ENCODE assay signal across 19 cellular contexts in genomic region chr3:49030331-49030730, GRCh38. TPM values are rescaled to one million over a fixed set of nuclear protein-coding genes. Genes with fewer than 3 reads are reported as not detected.
DNase-seq lines count a peak whose midpoint lies in the region; ATAC-seq and TF ChIP-seq lines count a peak whose summit lies in the region.
"Had no signal": no experiment of that assay in that cellular context is flagged by ENCODE, and none has a peak within 500 bp of the region (broad histone marks: within the 10 kb centered on the region; RNA-seq: fewer than 3 reads in every experiment).

No MANE protein-coding gene starts in this region.

- peaks cover 29% of the 10 kb centered on the region for H3F3A ChIP-seq in smooth muscle cell (ENCODE audit: low read depth)

- no peaks in the 10 kb centered on the region for H3K27me3 Mint-ChIP-seq in activated naive CD8-positive, alpha-beta T cell treated with anti-CD3 and anti-CD28 coated beads, Interleukin-2, amount 50 U/mL, for 24 hours
- no peaks in the 10 kb centered on the region for H3K27me3 Mint-ChIP-seq in activated naive CD8-positive, alpha-beta T cell treated with anti-CD3 and anti-CD28 coated beads for 36 hours
- no peaks in the 10 kb centered on the region for H3K27me3 Mint-ChIP-seq in effector memory CD8-positive, alpha-beta T cell
- H3K27me3 Mint-ChIP-seq: activated B cell treated with CpG ODN at 0.5 μM for 24 hours; activated naive CD8-positive, alpha-beta T cell had no signal

- TF ChIP-seq RAD21 in HCT116 (IDR thresholded peaks at IDR 0.05; ENCODE audit: low read depth), result no peak

- no peaks in the 10 kb centered on the region for H3K9me3 Mint-ChIP-seq in activated naive CD8-positive, alpha-beta T cell treated with anti-CD3 and anti-CD28 coated beads, Interleukin-2, amount 50 U/mL, for 24 hours
- H3K9me3 Mint-ChIP-seq in activated naive CD8-positive, alpha-beta T cell treated with anti-CD3 and anti-CD28 coated beads for 36 hours, result no peaks in the 10 kb centered on the region
- H3K9me3 Mint-ChIP-seq in effector memory CD8-positive, alpha-beta T cell, result no peaks in the 10 kb centered on the region
- H3K9me3 Mint-ChIP-seq: activated B cell treated with CpG ODN at 0.5 μM for 24 hours had no signal

- no peak for DNase-seq in activated naive CD8-positive, alpha-beta T cell treated with anti-CD3 and anti-CD28 coated beads, Interleukin-2, amount 50 U/mL, for 24 hours
- no peak for DNase-seq in activated naive CD8-positive, alpha-beta T cell treated with anti-CD3 and anti-CD28 coated beads for 36 hours
- DNase-seq in HCT116 (ENCODE audit: low read depth, low spot score), result no peak
- DNase-seq in effector memory CD8-positive, alpha-beta T cell, result no peak
- DNase-seq in smooth muscle cell (lab: John Stamatoyannopoulos, UW; ENCODE audit: unreplicated experiment), result no peak
- DNase-seq in midbrain (lab: John Stamatoyannopoulos, UW), result no peak
- DNase-seq: activated B cell treated with CpG ODN at 0.5 μM for 24 hours; activated CD8-positive, alpha-beta memory T cell treated with anti-CD3 and anti-CD28 coated beads, Interleukin-2, amount 50 U/mL, for 4 hours; dorsolateral prefrontal cortex; left lung; NCI-H2171; NCI-H748 treated with DMSO at 0.1 percent for 48 hours; OCI-M1; SHP77 treated with DMSO at 0.1 percent for 48 hours had no signal

- RAD21 ChIA-PET in HCT116 (lab: Charles Lee; ENCODE audit: low non-redundant PET in 1 of 2, low total read pairs in 2 of 2, uncharacterized antibody in 2 of 2, unreplicated experiment in 2 of 2), result no interaction called here

- H3K9ac ChIP-seq in HCT116 (ENCODE audit: low read length) (no peak overlapping the region), smooth muscle cell (ENCODE audit: low read depth) (no peak overlapping the region)

- H3K4me3 Mint-ChIP-seq in activated naive CD8-positive, alpha-beta T cell treated with anti-CD3 and anti-CD28 coated beads, Interleukin-2, amount 50 U/mL, for 24 hours, result no peak overlapping the region
- no peak overlapping the region for H3K4me3 Mint-ChIP-seq in activated naive CD8-positive, alpha-beta T cell treated with anti-CD3 and anti-CD28 coated beads for 36 hours
- no peak overlapping the region for H3K4me3 Mint-ChIP-seq in effector memory CD8-positive, alpha-beta T cell
- H3K4me3 Mint-ChIP-seq: activated naive CD8-positive, alpha-beta T cell had no signal

- no peaks in the 10 kb centered on the region for H3K27me3 ChIP-seq in HCT116 (ENCODE audit: insufficient read depth, low read length)
- no peaks in the 10 kb centered on the region for H3K27me3 ChIP-seq in smooth muscle cell (ENCODE audit: low read depth)
- H3K27me3 ChIP-seq: breast epithelium, dorsolateral prefrontal cortex, left lung had no signal

- H3K36me3 ChIP-seq in HCT116 (ENCODE audit: control insufficient read depth in 1 of 2, insufficient read depth in 2 of 2, low read length in 2 of 2) (peaks cover 31 to 65% of the 10 kb centered on the region in 2 experiments), smooth muscle cell (ENCODE audit: low read depth) (no peaks in the 10 kb centered on the region)

- H3K9me3 ChIP-seq in HCT116 (ENCODE audit: control insufficient read depth in 1 of 2, insufficient read depth in 1 of 2, low read depth in 1 of 2, low read length in 2 of 2) (no peaks in the 10 kb centered on the region), smooth muscle cell (replicated peaks; ENCODE audit: low read depth) (no peaks in the 10 kb centered on the region)
- H3K9me3 ChIP-seq: breast epithelium, left lung had no signal

- TF ChIP-seq CTCF in HCT116 (IDR thresholded peaks at IDR 0.05 in 2 of 3, conservative IDR thresholded peaks at IDR 0.05 in 1 of 3; ENCODE audit: borderline replicate concordance in 1 of 3, insufficient read depth in 1 of 3, low read depth in 2 of 3, low read length in 2 of 3) (no peak), smooth muscle cell (IDR thresholded peaks at IDR 0.05; ENCODE audit: borderline replicate concordance, insufficient read depth, poor library complexity, severe bottlenecking) (no peak)

- no peak overlapping the region for H3K4me3 ChIP-seq in HCT116 (replicated peaks in 1 of 2; ENCODE audit: low read depth in 1 of 2, low read length in 2 of 2)
- H3K4me3 ChIP-seq in smooth muscle cell, result no peak overlapping the region
- H3K4me3 ChIP-seq: breast epithelium, left lung had no signal

- H2AFZ ChIP-seq in HCT116 (ENCODE audit: low read depth, low read length, poor library complexity, severe bottlenecking), result no peak overlapping the region
- H2AFZ ChIP-seq in smooth muscle cell (ENCODE audit: low read depth), result no peak overlapping the region

- H3K4me2 ChIP-seq in HCT116 (ENCODE audit: low read length) (no peak overlapping the region), smooth muscle cell (no peak overlapping the region)

- ATAC-seq in activated naive CD8-positive, alpha-beta T cell treated with anti-CD3 and anti-CD28 coated beads, Interleukin-2, amount 50 U/mL, for 24 hours, result no peak
- ATAC-seq in HCT116 (no peak), HG02571 (IDR thresholded peaks at IDR 0.05; ENCODE audit: unreplicated experiment) (no peak), HG03045 (IDR thresholded peaks at IDR 0.05; ENCODE audit: unreplicated experiment) (no peak)
- ATAC-seq in effector memory CD8-positive, alpha-beta T cell (replicated peaks), result no peak
- ATAC-seq: esophagus mucosa, left lung had no signal

- no peak for TF ChIP-seq POLR2A in HCT116 (IDR thresholded peaks at IDR 0.05; ENCODE audit: borderline replicate concordance, extremely low read depth, insufficient read depth, insufficient read length)

- CTCF ChIA-PET in HCT116 (lab: Charles Lee), result no interaction called here

- H3K79me2 ChIP-seq in HCT116 (ENCODE audit: insufficient read depth, low read length), result peaks cover 39% of the 10 kb centered on the region
- peaks cover 24% of the 10 kb centered on the region for H3K79me2 ChIP-seq in smooth muscle cell (ENCODE audit: low read depth)

- intact Hi-C loops in HCT116 (cut with micrococcal nuclease), result no loop called here

- H4K20me1 ChIP-seq in HCT116 (ENCODE audit: insufficient read depth) (peaks cover 4% of the 10 kb centered on the region; the same call in 1 of the 2 replicates), smooth muscle cell (ENCODE audit: low read depth) (no peaks in the 10 kb centered on the region)

- no peaks in the 10 kb centered on the region for H3K9me2 ChIP-seq in HCT116 (ENCODE audit: insufficient read depth)

- peaks cover 3 to 26% of the 10 kb centered on the region in 2 experiments; a peak in 3 of 4 replicates for H3K4me1 ChIP-seq in HCT116 (ENCODE audit: control insufficient read depth in 1 of 2, insufficient read depth in 2 of 2, low read length in 2 of 2)
- peaks cover 10% of the 10 kb centered on the region for H3K4me1 ChIP-seq in smooth muscle cell (ENCODE audit: low read depth)

- H3K27ac Mint-ChIP-seq in activated naive CD8-positive, alpha-beta T cell treated with anti-CD3 and anti-CD28 coated beads, Interleukin-2, amount 50 U/mL, for 24 hours, result peak overlapping the region; percentile 92
- no peak overlapping the region for H3K27ac Mint-ChIP-seq in activated naive CD8-positive, alpha-beta T cell treated with anti-CD3 and anti-CD28 coated beads for 36 hours
- peak overlapping the region; percentile 71 to 85 for H3K27ac Mint-ChIP-seq in effector memory CD8-positive, alpha-beta T cell

- H3K36me3 Mint-ChIP-seq in activated naive CD8-positive, alpha-beta T cell treated with anti-CD3 and anti-CD28 coated beads, Interleukin-2, amount 50 U/mL, for 24 hours (ENCODE audit: low read depth), result peaks cover 72% of the 10 kb centered on the region
- peaks cover 44% of the 10 kb centered on the region for H3K36me3 Mint-ChIP-seq in activated naive CD8-positive, alpha-beta T cell treated with anti-CD3 and anti-CD28 coated beads for 36 hours
- peaks cover 79% of the 10 kb centered on the region for H3K36me3 Mint-ChIP-seq in effector memory CD8-positive, alpha-beta T cell (ENCODE audit: insufficient read depth)

- WGBS in smooth muscle cell (ENCODE audit: low lambda C conversion rate), result 100% methylated on average over 6 of the region's 6 CpGs

- POLR2A ChIA-PET in HCT116 (lab: Charles Lee), result interaction anchor here (2.3 kb wide), 1 partner anchor 8 kb away, joined by 7 read pairs; the partner anchor contains the start of gene NDUFAF3

- BruUV-seq in HCT116 (replicated peaks; lab: Mats Ljungman, UMichigan), result no TSS peak

- H3K27ac ChIP-seq in HCT116 (ENCODE audit: low read depth, low read length) (0 out of 2 replicates have a peak overlapping the region, but pooled peaks have one; percentile 11), smooth muscle cell (ENCODE audit: low read depth) (peak overlapping the region; percentile 91)

- H3K4me1 Mint-ChIP-seq in activated naive CD8-positive, alpha-beta T cell treated with anti-CD3 and anti-CD28 coated beads, Interleukin-2, amount 50 U/mL, for 24 hours, result peaks cover 43% of the 10 kb centered on the region
- H3K4me1 Mint-ChIP-seq in activated naive CD8-positive, alpha-beta T cell treated with anti-CD3 and anti-CD28 coated beads for 36 hours, result peaks cover 36% of the 10 kb centered on the region
- peaks cover 21 to 26% of the 10 kb centered on the region in 2 donors for H3K4me1 Mint-ChIP-seq in effector memory CD8-positive, alpha-beta T cell (ENCODE audit: low read depth in 2 of 2)

RNA-seq across cellular contexts. Expression of gene IMPDH2, which starts 1.1 kb away (rescaled TPM):
- total RNA-seq in activated naive CD8-positive, alpha-beta T cell treated with anti-CD3 and anti-CD28 coated beads for 36 hours, result 100 to 1,000 TPM; 532 to 549 TPM
- total RNA-seq in HCT116 (2021; ENCODE audit: unreplicated experiment), result 599 TPM
- 679 and 749 TPM in 2 replicates for polyA plus RNA-seq in HCT116 (2012)
- total RNA-seq in smooth muscle cell, result 121 and 128 TPM in 2 replicates
- polyA plus RNA-seq in smooth muscle cell, result 105 and 127 TPM in 2 replicates

RNA-seq across cellular contexts. Expression of gene NDUFAF3, which starts 8.4 kb away (rescaled TPM):
- 10 to 100 TPM; 82.0 to 82.5 TPM for total RNA-seq in activated naive CD8-positive, alpha-beta T cell treated with anti-CD3 and anti-CD28 coated beads for 36 hours
- total RNA-seq in HCT116 (2021; ENCODE audit: unreplicated experiment) (91.0 TPM), smooth muscle cell (113 and 124 TPM in 2 replicates)
- 124 TPM in 2 replicates for polyA plus RNA-seq in HCT116 (2012)
- 169 and 175 TPM in 2 replicates for polyA plus RNA-seq in smooth muscle cell

RNA-seq across cellular contexts. Expression of gene DALRD3, which starts 12.0 kb away (rescaled TPM):
- total RNA-seq in activated naive CD8-positive, alpha-beta T cell treated with anti-CD3 and anti-CD28 coated beads for 36 hours, result 10 to 100 TPM; 22.3 to 24.7 TPM
- total RNA-seq in HCT116 (2021; ENCODE audit: unreplicated experiment), result 42.9 TPM
- polyA plus RNA-seq in HCT116 (2012), result 59.5 TPM in 2 replicates
- 32.1 and 35.6 TPM in 2 replicates for total RNA-seq in smooth muscle cell
- polyA plus RNA-seq in smooth muscle cell, result 39.0 and 51.1 TPM in 2 replicates

RNA-seq across cellular contexts. Expression of gene WDR6, which starts 23.1 kb away (rescaled TPM):
- 100 to 1,000 TPM; 135 to 140 TPM for total RNA-seq in activated naive CD8-positive, alpha-beta T cell treated with anti-CD3 and anti-CD28 coated beads for 36 hours
- total RNA-seq in HCT116 (2021; ENCODE audit: unreplicated experiment) (174 TPM), smooth muscle cell (61.8 and 72.8 TPM in 2 replicates)
- polyA plus RNA-seq in HCT116 (2012), result 149 and 156 TPM in 2 replicates
- polyA plus RNA-seq in smooth muscle cell, result 86.8 and 115 TPM in 2 replicates

RNA-seq across cellular contexts. Expression of gene P4HTM, which starts 40.3 kb away (rescaled TPM):
- 10 to 100 TPM; 20.7 TPM for total RNA-seq in activated naive CD8-positive, alpha-beta T cell treated with anti-CD3 and anti-CD28 coated beads for 36 hours
- total RNA-seq in HCT116 (2021; ENCODE audit: unreplicated experiment) (60.5 TPM), smooth muscle cell (20.3 and 22.7 TPM in 2 replicates)
- polyA plus RNA-seq in HCT116 (2012), result 59.7 and 67.7 TPM in 2 replicates
- 29.9 and 30.4 TPM in 2 replicates for polyA plus RNA-seq in smooth muscle cell
